Comparison of ENCODE assay signal across 27 cellular contexts in the genomic region with DNA sequence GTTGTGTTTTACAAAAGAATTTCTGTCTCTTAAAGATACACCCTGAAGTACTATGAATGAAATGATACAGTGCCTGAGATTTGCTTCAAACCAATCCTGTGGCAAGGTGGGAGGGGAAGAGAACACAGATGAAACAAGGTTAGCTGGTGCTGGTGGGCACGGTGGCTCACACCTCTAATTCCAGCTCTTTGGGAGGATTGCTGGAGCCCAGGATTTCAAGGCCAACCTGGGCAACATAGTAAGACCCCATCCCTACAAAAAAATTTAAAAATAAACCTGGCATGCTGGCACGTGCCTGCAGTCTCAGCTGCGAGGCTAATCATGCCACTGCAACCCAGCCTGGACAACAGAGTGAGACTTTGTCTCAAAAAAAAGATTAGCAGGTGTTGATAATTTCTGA.
"Had no signal": no experiment of that assay in that cellular context is flagged by ENCODE, and none has a peak within 500 bp of the region (broad histone marks: within the 10 kb centered on the region; RNA-seq: fewer than 3 reads in every experiment).

No MANE protein-coding gene starts in this region.

- H3K27ac ChIP-seq: body of pancreas, breast epithelium, PC-9, WERI-Rb-1 had no signal

- H3K27ac Mint-ChIP-seq: activated CD4-positive, alpha-beta T cell treated with anti-CD3 and anti-CD28 coated beads, Interleukin-2, amount 10 ng/mL, durations not matched to agents 24 days and 14 days; activated CD8-positive, alpha-beta T cell treated with anti-CD3 and anti-CD28 coated beads, Interleukin-2, amount 10 ng/mL, durations not matched to agents 7 days and 5 days; activated naive CD4-positive, alpha-beta T cell treated with anti-CD3 and anti-CD28 coated beads, Interleukin-2, amount 50 U/mL, for 24 hours; activated naive CD8-positive, alpha-beta T cell treated with anti-CD3 and anti-CD28 coated beads, Interleukin-2, amount 10 ng/mL, durations not matched to agents 7 days and 5 days; activated T-cell treated with anti-CD3 and anti-CD28 coated beads, Interleukin-2, amount 50 U/mL, for 24 hours; activated T-helper 2 cell treated with anti-CD3 and anti-CD28 coated beads, Interferon-gamma antibody, Interleukin-2, Interleukin-4, amounts not matched to agents 10 μg/mL and 5 μg/mL and 100 μg/mL, durations not matched to agents 14 hours and 24 hours and 36 hours had no signal

- H3K27me3 ChIP-seq: body of pancreas, breast epithelium had no signal

- H3K4me1 Mint-ChIP-seq: activated CD4-positive, alpha-beta T cell treated with anti-CD3 and anti-CD28 coated beads, Interleukin-2, amount 10 ng/mL, durations not matched to agents 24 days and 14 days; activated naive CD4-positive, alpha-beta T cell treated with anti-CD3 and anti-CD28 coated beads, Interleukin-2, amount 50 U/mL, for 24 hours had no signal

- H3K4me3 ChIP-seq: body of pancreas, breast epithelium, PC-9 had no signal

- H2AFZ ChIP-seq: PC-9 had no signal

- H3K9me3 ChIP-seq: body of pancreas, breast epithelium had no signal

- H3K4me2 ChIP-seq: PC-9 had no signal

- DNase-seq: activated CD4-positive, alpha-beta T cell treated with anti-CD3 and anti-CD28 coated beads, Interleukin-2, amount 10 ng/mL, durations not matched to agents 24 days and 14 days; activated CD4-positive, alpha-beta T cell treated with anti-CD3 and anti-CD28 coated beads, Interleukin-2, amount 50 U/mL, for 48 hours; activated CD8-positive, alpha-beta T cell treated with anti-CD3 and anti-CD28 coated beads, Interleukin-2, amount 10 ng/mL, durations not matched to agents 7 days and 5 days; activated gamma-delta T cell; activated naive CD4-positive, alpha-beta T cell treated with Interleukin-2 at 50 U/mL for 16 hours; activated naive CD8-positive, alpha-beta T cell treated with anti-CD3 and anti-CD28 coated beads, Interleukin-2, amount 10 ng/mL, durations not matched to agents 7 days and 5 days; activated T-cell treated with anti-CD3 and anti-CD28 coated beads, Interleukin-2, amount 50 U/mL, for 24 hours; amygdala; body of pancreas; caudate nucleus; cerebellar nuclear complex; NCI-H1105; NCI-H1417 treated with DMSO at 0.1 percent for 48 hours; NCI-H187 treated with DMSO at 0.1 percent for 48 hours; NCI-H2081; NCI-H345; NCI-H524 treated with DMSO at 0.1 percent for 48 hours; NK-92 treated with Interleukin-12 subunit alpha and Interleukin-12 subunit beta, amount 100 ng/mL, for 24 hours; PC-9; Right ventricle myocardium superior; T1000 had no signal

- FAIRE-seq: astrocyte, RCC 7860 had no signal

- H3K4me1 ChIP-seq: body of pancreas, breast epithelium had no signal

- H3K4me3 Mint-ChIP-seq: activated CD4-positive, alpha-beta T cell treated with anti-CD3 and anti-CD28 coated beads, Interleukin-2, amount 10 ng/mL, durations not matched to agents 24 days and 14 days; activated CD8-positive, alpha-beta T cell treated with anti-CD3 and anti-CD28 coated beads, Interleukin-2, amount 10 ng/mL, durations not matched to agents 7 days and 5 days; activated naive CD4-positive, alpha-beta T cell treated with anti-CD3 and anti-CD28 coated beads, Interleukin-2, amount 50 U/mL, for 24 hours; activated naive CD8-positive, alpha-beta T cell treated with anti-CD3 and anti-CD28 coated beads, Interleukin-2, amount 10 ng/mL, durations not matched to agents 7 days and 5 days; activated T-cell treated with anti-CD3 and anti-CD28 coated beads, Interleukin-2, amount 50 U/mL, for 24 hours had no signal

- ATAC-seq: activated CD8-positive, alpha-beta T cell treated with anti-CD3 and anti-CD28 coated beads, Interleukin-2, amount 10 ng/mL, durations not matched to agents 7 days and 5 days; body of pancreas had no signal

- H3K27me3 Mint-ChIP-seq: activated naive CD4-positive, alpha-beta T cell treated with anti-CD3 and anti-CD28 coated beads, Interleukin-2, amount 50 U/mL, for 24 hours had no signal

- H3K36me3 Mint-ChIP-seq: activated naive CD4-positive, alpha-beta T cell treated with anti-CD3 and anti-CD28 coated beads, Interleukin-2, amount 50 U/mL, for 24 hours; activated naive CD8-positive, alpha-beta T cell treated with anti-CD3 and anti-CD28 coated beads, Interleukin-2, amount 10 ng/mL, durations not matched to agents 7 days and 5 days had no signal

- H3K36me3 ChIP-seq: breast epithelium, WERI-Rb-1 had no signal

- H3K9me3 Mint-ChIP-seq: activated CD4-positive, alpha-beta T cell treated with anti-CD3 and anti-CD28 coated beads, Interleukin-2, amount 10 ng/mL, durations not matched to agents 24 days and 14 days; activated naive CD4-positive, alpha-beta T cell treated with anti-CD3 and anti-CD28 coated beads, Interleukin-2, amount 50 U/mL, for 24 hours; activated naive CD8-positive, alpha-beta T cell treated with anti-CD3 and anti-CD28 coated beads, Interleukin-2, amount 10 ng/mL, durations not matched to agents 7 days and 5 days; activated T-cell treated with anti-CD3 and anti-CD28 coated beads, Interleukin-2, amount 50 U/mL, for 24 hours; activated T-helper 2 cell treated with anti-CD3 and anti-CD28 coated beads, Interferon-gamma antibody, Interleukin-2, Interleukin-4, amounts not matched to agents 10 μg/mL and 5 μg/mL and 100 μg/mL, durations not matched to agents 14 hours and 24 hours and 36 hours had no signal
